ENCODE assay signal across 1 cellular context in genomic region chr19:45584332-45585157, GRCh38.
TF ChIP-seq lines count a peak whose summit lies in the region.

TSS of gene OPA3 (minus strand) at chr19:45584802. CDS start at chr19:45584764, 38 bp downstream.

TF ChIP-seq in K562, 482 proteins besides CTCF, POLR2A, EP300 and RAD21 (continued from another document and continues in another):
- TF ChIP-seq CHD7 (IDR thresholded peaks at IDR 0.05; ENCODE audit: low read depth, low read length) (no peak), TARDBP (IDR thresholded peaks at IDR 0.05) (peak; percentile 96), FOXJ2 (tag; IDR thresholded peaks at IDR 0.05) (no peak), TEAD4 (IDR thresholded peaks at IDR 0.05; ENCODE audit: low read length) (peak; percentile 30; the same call in 1 of the 2 replicates), TEAD4 (CRISPR knock-in tag; IDR thresholded peaks at IDR 0.05; ENCODE audit: borderline replicate concordance) (no peak), GMEB1 (CRISPR knock-in tag; IDR thresholded peaks at IDR 0.05) (peak; percentile 99), RCOR1 (IDR thresholded peaks at IDR 0.05; ENCODE audit: borderline replicate concordance in 1 of 2, low read depth in 2 of 2, low read length in 2 of 2) (no peak), SMARCC2 (IDR thresholded peaks at IDR 0.05; ENCODE audit: low read depth) (no peak), ZNF778 (CRISPR knock-in tag; IDR thresholded peaks at IDR 0.05) (no peak), YY1 (IDR thresholded peaks at IDR 0.05; ENCODE audit: borderline replicate concordance in 1 of 3, control insufficient read depth in 1 of 3, extremely low read depth in 1 of 3, insufficient read depth in 3 of 3, insufficient read length in 1 of 3, insufficient replicate concordance in 2 of 3, low read depth in 1 of 3, low read length in 2 of 3) (peak; percentile 66 to 94 (median 91)), THRAP3 (IDR thresholded peaks at IDR 0.05; ENCODE audit: borderline replicate concordance) (no peak), HES1 (IDR thresholded peaks at IDR 0.05; ENCODE audit: low read depth) (peak; percentile 67), PHB2 (IDR thresholded peaks at IDR 0.05; ENCODE audit: low read depth) (no peak), JUNB (CRISPR knock-in tag; conservative IDR thresholded peaks at IDR 0.05) (no peak), PTRF (tag; IDR thresholded peaks at IDR 0.05) (no peak), RNF2 (IDR thresholded peaks at IDR 0.05) (no peak), ETV6 (IDR thresholded peaks at IDR 0.05; ENCODE audit: borderline replicate concordance in 1 of 2, low read depth in 2 of 2, low read length in 1 of 2) (no peak), ETV6 (CRISPR knock-in tag; IDR thresholded peaks at IDR 0.05; ENCODE audit: borderline replicate concordance) (no peak), CBX1 (IDR thresholded peaks at IDR 0.05; ENCODE audit: low read depth) (no peak), ZNF551 (CRISPR knock-in tag; IDR thresholded peaks at IDR 0.05) (no peak), NCOA4 (IDR thresholded peaks at IDR 0.05; ENCODE audit: partially characterized antibody) (no peak), RBM25 (IDR thresholded peaks at IDR 0.05; ENCODE audit: low read depth, low read length, severe bottlenecking) (peak; percentile 92), ZNF212 (CRISPR knock-in tag; IDR thresholded peaks at IDR 0.05) (no peak), ZBTB17 (CRISPR knock-in tag; IDR thresholded peaks at IDR 0.05) (no peak), HNRNPK (IDR thresholded peaks at IDR 0.05; ENCODE audit: low read depth, low read length, poor library complexity, severe bottlenecking) (no peak), ZNF436 (CRISPR knock-in tag; IDR thresholded peaks at IDR 0.05) (no peak), TOE1 (IDR thresholded peaks at IDR 0.05; ENCODE audit: borderline replicate concordance) (peak; percentile 77; the same call in 1 of the 2 replicates), TOE1 (CRISPR knock-in tag; IDR thresholded peaks at IDR 0.05; ENCODE audit: borderline replicate concordance, low read depth) (no peak), TSHZ1 (CRISPR knock-in tag; IDR thresholded peaks at IDR 0.05) (no peak), CCNT2 (IDR thresholded peaks at IDR 0.05; ENCODE audit: borderline replicate concordance, extremely low read depth, insufficient read length, low read depth, low read length) (peak; percentile 27), NFIX (CRISPR knock-in tag; IDR thresholded peaks at IDR 0.05; ENCODE audit: low read depth) (no peak), RFX1 (IDR thresholded peaks at IDR 0.05) (peak; percentile 77), CCAR2 (IDR thresholded peaks at IDR 0.05; ENCODE audit: low read depth, low read length) (no peak), KDM5B (IDR thresholded peaks at IDR 0.05; ENCODE audit: insufficient replicate concordance, low read depth, low read length) (peak; percentile 79), FOXA3 (CRISPR knock-in tag; conservative IDR thresholded peaks at IDR 0.05 in 1 of 2, IDR thresholded peaks at IDR 0.05 in 1 of 2) (0 out of 4 replicates have a peak, but pooled peaks of 1 of the 2 experiments have one; percentile 21), EGR1 (conservative IDR thresholded peaks at IDR 0.05) (peak; percentile 98), ZNF184 (CRISPR knock-in tag; IDR thresholded peaks at IDR 0.05) (no peak), ZBTB7A (IDR thresholded peaks at IDR 0.05; ENCODE audit: borderline replicate concordance, control insufficient read depth, low read depth, low read length) (no peak), ADNP (tag; IDR thresholded peaks at IDR 0.05) (no peak), ETV5 (CRISPR knock-in tag; IDR thresholded peaks at IDR 0.05; ENCODE audit: low read depth) (no peak; the same call in 1 of the 2 replicates), ZNF133 (CRISPR knock-in tag; IDR thresholded peaks at IDR 0.05) (no peak), ZNF140 (CRISPR knock-in tag; IDR thresholded peaks at IDR 0.05) (no peak), ASH1L (IDR thresholded peaks at IDR 0.05; ENCODE audit: borderline replicate concordance, low read depth, partially characterized antibody) (peak; percentile 97)
- TF ChIP-seq, protein P1, sequence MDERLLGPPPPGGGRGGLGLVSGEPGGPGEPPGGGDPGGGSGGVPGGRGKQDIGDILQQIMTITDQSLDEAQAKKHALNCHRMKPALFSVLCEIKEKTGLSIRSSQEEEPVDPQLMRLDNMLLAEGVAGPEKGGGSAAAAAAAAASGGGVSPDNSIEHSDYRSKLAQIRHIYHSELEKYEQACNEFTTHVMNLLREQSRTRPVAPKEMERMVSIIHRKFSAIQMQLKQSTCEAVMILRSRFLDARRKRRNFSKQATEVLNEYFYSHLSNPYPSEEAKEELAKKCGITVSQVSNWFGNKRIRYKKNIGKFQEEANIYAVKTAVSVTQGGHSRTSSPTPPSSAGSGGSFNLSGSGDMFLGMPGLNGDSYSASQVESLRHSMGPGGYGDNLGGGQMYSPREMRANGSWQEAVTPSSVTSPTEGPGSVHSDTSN (CRISPR knock-in tag; IDR thresholded peaks at IDR 0.05; ENCODE audit: low read depth), result peak; percentile 83
- TF ChIP-seq, protein P1 (tag; conservative IDR thresholded peaks at IDR 0.05; ENCODE audit: low read depth), result peak; percentile 99
- TF ChIP-seq, protein P2, sequence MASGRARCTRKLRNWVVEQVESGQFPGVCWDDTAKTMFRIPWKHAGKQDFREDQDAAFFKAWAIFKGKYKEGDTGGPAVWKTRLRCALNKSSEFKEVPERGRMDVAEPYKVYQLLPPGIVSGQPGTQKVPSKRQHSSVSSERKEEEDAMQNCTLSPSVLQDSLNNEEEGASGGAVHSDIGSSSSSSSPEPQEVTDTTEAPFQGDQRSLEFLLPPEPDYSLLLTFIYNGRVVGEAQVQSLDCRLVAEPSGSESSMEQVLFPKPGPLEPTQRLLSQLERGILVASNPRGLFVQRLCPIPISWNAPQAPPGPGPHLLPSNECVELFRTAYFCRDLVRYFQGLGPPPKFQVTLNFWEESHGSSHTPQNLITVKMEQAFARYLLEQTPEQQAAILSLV (tag; IDR thresholded peaks at IDR 0.05), result no peak
